Comparison of ENCODE assay signal across 19 cellular contexts in the genomic region with DNA sequence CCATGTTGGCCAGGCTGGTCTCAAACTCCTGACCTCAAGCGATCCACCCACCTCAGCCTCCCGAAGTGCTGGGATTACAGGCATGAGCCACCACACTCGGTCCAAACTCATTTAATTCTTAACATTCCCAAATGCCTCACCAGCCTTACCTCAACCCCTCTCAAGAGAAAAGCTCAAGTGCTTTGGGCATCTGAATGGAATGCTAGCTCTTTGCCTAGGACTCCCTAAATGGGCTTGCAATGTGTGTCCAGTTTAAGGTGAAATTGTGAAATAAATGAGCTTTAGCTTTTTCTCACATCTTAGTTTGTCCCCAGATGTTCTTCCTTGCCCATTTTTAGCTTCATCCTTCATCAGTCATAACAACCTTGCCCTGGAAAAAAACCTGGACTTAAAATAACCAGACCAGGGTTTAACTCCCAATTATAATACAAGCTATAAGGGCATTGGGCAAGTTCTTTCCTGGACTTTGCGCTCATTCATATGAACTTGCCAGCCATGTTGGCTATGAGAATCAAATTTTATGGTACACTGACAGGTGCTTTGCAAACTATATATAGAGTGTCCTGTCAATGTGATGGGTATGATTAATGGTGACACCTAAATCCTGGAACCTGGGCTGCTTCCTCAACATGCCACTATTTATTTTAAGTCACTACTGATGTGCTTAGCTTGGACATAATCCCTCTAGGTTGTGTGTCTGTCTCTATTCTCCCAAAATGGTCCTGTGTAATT.
"Had no signal": no experiment of that assay in that cellular context is flagged by ENCODE, and none has a peak within 500 bp of the region (broad histone marks: within the 10 kb centered on the region; RNA-seq: fewer than 3 reads in every experiment).

No MANE protein-coding gene starts in this region.

- H3K27me3 ChIP-seq: gastrocnemius medialis, upper lobe of left lung, uterus had no signal

- H3K9me3 ChIP-seq: gastrocnemius medialis, heart right ventricle, left ventricle myocardium inferior, stomach, upper lobe of left lung, uterus had no signal

- H3K36me3 ChIP-seq: gastrocnemius medialis, heart right ventricle, left ventricle myocardium inferior, stomach, upper lobe of left lung, uterus had no signal

- H3K4me1 ChIP-seq: gastrocnemius medialis, heart right ventricle, left ventricle myocardium inferior, stomach, upper lobe of left lung, uterus had no signal

- DNase-seq: cortex of kidney; dorsolateral prefrontal cortex; effector CD8-positive, alpha-beta T cell; gastrocnemius medialis; heart right ventricle; immature natural killer cell; left ventricle myocardium inferior; mesenchymal stem cell; naive thymus-derived CD4-positive, alpha-beta T cell; nephron progenitor cell; stimulated activated CD4-positive, alpha-beta T cell treated with anti-CD3 and anti-CD28 coated beads, Interleukin-2, amount 100 ng/mL, for 24 hours; stimulated activated CD4-positive, alpha-beta T cell treated with anti-CD3 and anti-CD28 coated beads, Interleukin-4, amount 100 ng/mL, for 4 hours; stimulated activated naive CD4-positive, alpha-beta T cell; stomach; upper lobe of left lung; uterus had no signal

- H3K4me3 ChIP-seq: dorsolateral prefrontal cortex, gastrocnemius medialis, heart right ventricle, left ventricle myocardium inferior, lung, skin epidermis, stomach, upper lobe of left lung, uterus had no signal

- H3K27ac ChIP-seq: dorsolateral prefrontal cortex, gastrocnemius medialis, heart right ventricle, left ventricle myocardium inferior, skin epidermis, stomach, upper lobe of left lung, uterus had no signal

- ATAC-seq: gastrocnemius medialis; heart right ventricle; naive thymus-derived CD4-positive, alpha-beta T cell; sciatic nerve had no signal
